11 cellular contexts compared by ENCODE assay signal in the genomic region with DNA sequence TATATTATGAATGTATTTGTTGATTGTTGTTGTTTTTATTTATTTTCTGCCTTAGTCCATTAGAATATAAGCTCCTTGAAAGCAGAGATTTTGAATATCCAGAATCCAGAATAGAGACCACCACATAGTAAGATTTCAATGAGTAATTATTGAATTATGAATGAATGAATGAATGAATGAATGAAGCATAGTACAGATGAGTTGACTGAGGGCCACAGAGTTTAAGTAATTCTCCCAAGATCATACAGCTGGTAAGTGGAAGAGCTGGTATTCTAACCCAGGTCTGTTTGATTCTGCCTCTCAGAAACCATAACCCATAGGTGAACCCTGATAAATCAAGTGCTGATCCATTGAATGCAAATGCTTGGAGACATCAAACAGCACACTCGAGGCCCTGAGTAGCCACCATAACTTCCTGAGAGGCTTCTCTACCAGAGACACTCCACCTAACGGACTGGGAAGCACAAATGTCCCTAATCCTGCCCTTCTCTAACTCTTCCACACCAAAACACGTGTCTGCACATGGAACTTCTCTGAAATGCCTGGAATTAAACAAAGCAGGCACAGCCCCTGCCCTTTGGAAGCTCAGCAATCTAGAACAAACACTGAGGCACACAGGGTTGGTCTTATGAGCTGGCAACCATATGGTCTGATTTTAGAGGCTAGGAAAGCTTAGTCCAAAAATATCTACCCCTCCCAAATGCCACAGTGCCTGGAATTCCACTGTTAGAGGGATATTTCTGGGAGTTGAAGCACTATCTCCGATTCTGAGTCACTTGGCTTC.
A peak's percentile ranks its signal among the peaks of the same experiment; 100 is the strongest.
DNase-seq lines count a peak whose midpoint lies in the region; ATAC-seq, FAIRE-seq and TF ChIP-seq lines count a peak whose summit lies in the region.
"Had no signal": no experiment of that assay in that cellular context is flagged by ENCODE, and none has a peak within 500 bp of the region (broad histone marks: within the 10 kb centered on the region; RNA-seq: fewer than 3 reads in every experiment).

No MANE protein-coding gene starts in this region.

- in situ Hi-C loops in gastrocnemius medialis (cut with MboI; ENCODE audit: low sequenced_read_pairs in 4 of 4): no loop called here

- H3K27ac ChIP-seq in DOHH2 (ENCODE audit: low read depth, low read length) (0 out of 2 replicates have a peak overlapping the region, but pooled peaks have one; percentile 18), PC-3 (ENCODE audit: low read length) (no peak overlapping the region), gastrocnemius medialis (no peak overlapping the region), kidney (ENCODE audit: low read depth in 2 of 2, low read length in 2 of 2) (no peak overlapping the region)

- CTCF ChIA-PET in PC-3 (lab: Charles Lee): no interaction called here

- H3K4me1 Mint-ChIP-seq in progenitor cell of endocrine pancreas (ENCODE audit: low read depth) (peaks cover 48% of the 10 kb centered on the region), T-helper 17 cell (peaks cover 17% of the 10 kb centered on the region)

- H3K9ac ChIP-seq in PC-3 (ENCODE audit: low read length) (no peak overlapping the region), kidney (ENCODE audit: low read length in 2 of 2) (no peak overlapping the region)

- no peak overlapping the region for H2AFZ ChIP-seq in PC-3 (ENCODE audit: low read length)

- TF ChIP-seq CTCF in DOHH2 (IDR thresholded peaks at IDR 0.05; ENCODE audit: low read depth, low read length, poor library complexity, severe bottlenecking) (no peak), PC-3 (conservative IDR thresholded peaks at IDR 0.05; ENCODE audit: low read depth, low read length) (no peak), fibroblast of villous mesenchyme (IDR thresholded peaks at IDR 0.05; ENCODE audit: insufficient read depth, low read depth, low read length) (no peak), progenitor cell of endocrine pancreas (IDR thresholded peaks at IDR 0.05; ENCODE audit: unreplicated experiment) (no peak), gastrocnemius medialis (IDR thresholded peaks at IDR 0.05 in 4 of 5, conservative IDR thresholded peaks at IDR 0.05 in 1 of 5) (no peak), kidney (IDR thresholded peaks at IDR 0.05; ENCODE audit: borderline replicate concordance, extremely low read depth, insufficient read depth) (no peak)

- no peaks in the 10 kb centered on the region for H3K9me3 ChIP-seq in DOHH2 (ENCODE audit: control insufficient read depth, insufficient read depth, low read length)
- H3K9me3 ChIP-seq in PC-3 (ENCODE audit: low read length): no peaks in the 10 kb centered on the region
- no peaks in the 10 kb centered on the region for H3K9me3 ChIP-seq in gastrocnemius medialis
- H3K9me3 ChIP-seq in T-helper 17 cell (ENCODE audit: control insufficient read depth, low read length, poor library complexity, severe bottlenecking): no peaks in the 10 kb centered on the region
- H3K9me3 ChIP-seq in kidney (ENCODE audit: control insufficient read depth in 1 of 2, low read length in 2 of 2): no peaks in the 10 kb centered on the region

- intact Hi-C loops in PC-3 (cut with micrococcal nuclease) (no loop called here), gastrocnemius medialis (cut with DNase I; ENCODE audit: low total_unique reads) (loop anchor here (10.0 kb wide), 1 partner anchor 1022 kb away; no protein-coding TSS in a partner anchor), kidney (cut with DNase I) (no loop called here)

- H3K79me2 ChIP-seq in DOHH2 (ENCODE audit: control insufficient read depth, low read length) (peaks cover 44% of the 10 kb centered on the region), PC-3 (ENCODE audit: low read length) (no peaks in the 10 kb centered on the region)

- BruUV-seq in PC-3 (replicated peaks; lab: Mats Ljungman, UMichigan): no TSS peak

- POLR2A ChIA-PET in PC-3 (lab: Charles Lee; ENCODE audit: unreplicated experiment): no interaction called here

- H3K4me3 ChIP-seq in DOHH2 (ENCODE audit: low read length) (peak overlapping the region; percentile 16; the same call in 1 of the 2 replicates), PC-3 (ENCODE audit: low read length) (no peak overlapping the region), fibroblast of villous mesenchyme (ENCODE audit: low read depth, low read length) (no peak overlapping the region), gastrocnemius medialis (no peak overlapping the region), kidney (ENCODE audit: low read length in 2 of 2) (no peak overlapping the region)

- H3K9me2 ChIP-seq in DOHH2 (replicated peaks; ENCODE audit: control insufficient read depth, low read length) (no peaks in the 10 kb centered on the region), PC-3 (replicated peaks; ENCODE audit: low read length) (no peaks in the 10 kb centered on the region)

- H3F3A ChIP-seq in DOHH2 (ENCODE audit: control insufficient read depth, insufficient read depth) (peaks cover 20% of the 10 kb centered on the region), PC-3 (ENCODE audit: low read length, unreplicated experiment) (no peaks in the 10 kb centered on the region)

- H3K4me2 ChIP-seq in DOHH2 (ENCODE audit: low read length) (peak overlapping the region; percentile 43), PC-3 (ENCODE audit: low read length) (no peak overlapping the region)

- peak; percentile 18 for DNase-seq in PC-3
- peak; percentile 14 for DNase-seq in fibroblast of villous mesenchyme (ENCODE audit: low read depth)
- DNase-seq in progenitor cell of endocrine pancreas (ENCODE audit: low spot score, unreplicated experiment): no peak
- DNase-seq in gastrocnemius medialis: no peak
- DNase-seq in T-helper 17 cell: no peak
- no peak for DNase-seq in kidney
- no peak for DNase-seq in frontal cortex (ENCODE audit: low spot score in 2 of 2)
- DNase-seq: activated T-cell treated with anti-CD3 and anti-CD28 coated beads, Interleukin-2, amount 50 U/mL, for 72 hours; stimulated activated naive B cell treated with anti-CD40 and anti-IgM and Interleukin-4, amounts not matched to agents 10 μg/mL and 1 μg/mL and 100 μg/mL, for 72 hours had no signal

- peaks cover 5% of the 10 kb centered on the region for H3K9me3 Mint-ChIP-seq in progenitor cell of endocrine pancreas (ENCODE audit: low read depth)

- H3K27ac Mint-ChIP-seq in progenitor cell of endocrine pancreas (peak overlapping the region; percentile 1), T-helper 17 cell (no peak overlapping the region)
- H3K27ac Mint-ChIP-seq: activated T-cell treated with anti-CD3 and anti-CD28 coated beads, Interleukin-2, amount 50 U/mL, for 72 hours; stimulated activated naive B cell treated with anti-CD40 and anti-IgM and Interleukin-4, amounts not matched to agents 10 μg/mL and 1 μg/mL and 100 μg/mL, for 72 hours had no signal

- H3K36me3 Mint-ChIP-seq in progenitor cell of endocrine pancreas (ENCODE audit: insufficient read depth) (no peaks in the 10 kb centered on the region), T-helper 17 cell (ENCODE audit: low read depth) (no peaks in the 10 kb centered on the region)

- H3K4me3 Mint-ChIP-seq in progenitor cell of endocrine pancreas (ENCODE audit: low read depth): no peak overlapping the region
- no peak overlapping the region for H3K4me3 Mint-ChIP-seq in T-helper 17 cell
- H3K4me3 Mint-ChIP-seq: activated T-cell treated with anti-CD3 and anti-CD28 coated beads, Interleukin-2, amount 50 U/mL, for 72 hours; stimulated activated naive B cell treated with anti-CD40 and anti-IgM and Interleukin-4, amounts not matched to agents 10 μg/mL and 1 μg/mL and 100 μg/mL, for 72 hours had no signal

- H3K27me3 ChIP-seq in DOHH2 (ENCODE audit: control insufficient read depth, low read length) (no peaks in the 10 kb centered on the region), PC-3 (ENCODE audit: low read length) (no peaks in the 10 kb centered on the region), gastrocnemius medialis (no peaks in the 10 kb centered on the region)

- no peak for TF ChIP-seq POLR2A in gastrocnemius medialis (IDR thresholded peaks at IDR 0.05)

- H3K27me3 Mint-ChIP-seq in progenitor cell of endocrine pancreas (peaks cover 9% of the 10 kb centered on the region), T-helper 17 cell (no peaks in the 10 kb centered on the region)
- H3K27me3 Mint-ChIP-seq: stimulated activated naive B cell treated with anti-CD40 and anti-IgM and Interleukin-4, amounts not matched to agents 10 μg/mL and 1 μg/mL and 100 μg/mL, for 72 hours had no signal

- H3K4me1 ChIP-seq in DOHH2 (ENCODE audit: control insufficient read depth, low read length) (peaks cover 81% of the 10 kb centered on the region), PC-3 (ENCODE audit: insufficient read depth, low read length) (0 out of 2 replicates have a peak, but pooled peaks cover 4% of the 10 kb centered on the region), gastrocnemius medialis (peaks cover 5 to 21% of the 10 kb centered on the region in 2 donors), kidney (ENCODE audit: control insufficient read depth in 1 of 2, insufficient read depth in 1 of 2, low read depth in 1 of 2, low read length in 2 of 2) (peaks cover 5 to 16% of the 10 kb centered on the region in 2 donors)

- ATAC-seq in PC-3: no peak
- no peak for ATAC-seq in gastrocnemius medialis
- no peak for ATAC-seq in T-helper 17 cell
- ATAC-seq: activated T-cell treated with anti-CD3 and anti-CD28 coated beads, Interleukin-2, amount 50 U/mL, for 72 hours; Panc1; stimulated activated naive B cell treated with anti-CD40 and anti-IgM and Interleukin-4, amounts not matched to agents 10 μg/mL and 1 μg/mL and 100 μg/mL, for 72 hours had no signal

- no peaks in the 10 kb centered on the region for H4K20me1 ChIP-seq in DOHH2 (ENCODE audit: control insufficient read depth, insufficient read depth, low read depth, low read length)
- no peaks in the 10 kb centered on the region for H4K20me1 ChIP-seq in PC-3 (ENCODE audit: low read length)

- FAIRE-seq in kidney (lab: Jason Lieb, UNC) (no peak), frontal cortex (lab: Jason Lieb, UNC) (no peak)

- H3K36me3 ChIP-seq in DOHH2 (ENCODE audit: control insufficient read depth, low read length) (peaks cover 3% of the 10 kb centered on the region), PC-3 (ENCODE audit: low read depth, low read length) (no peaks in the 10 kb centered on the region), gastrocnemius medialis (no peaks in the 10 kb centered on the region), kidney (ENCODE audit: control insufficient read depth in 1 of 2, insufficient read depth in 2 of 2, low read length in 2 of 2) (no peaks in the 10 kb centered on the region)

Comparison
In these comparisons a context has a peak if more than half of its experiments do, and no peak if none do; other contexts are left out.
1. DNase-seq: peak in PC-3 (single experiment) and fibroblast of villous mesenchyme (single experiment); none in progenitor cell of endocrine pancreas (single experiment), gastrocnemius medialis (0 of 2), T-helper 17 cell (0 of 3), kidney (single experiment) and frontal cortex (0 of 2).